ENCODE assay signal across 8 cellular contexts in the genomic region with DNA sequence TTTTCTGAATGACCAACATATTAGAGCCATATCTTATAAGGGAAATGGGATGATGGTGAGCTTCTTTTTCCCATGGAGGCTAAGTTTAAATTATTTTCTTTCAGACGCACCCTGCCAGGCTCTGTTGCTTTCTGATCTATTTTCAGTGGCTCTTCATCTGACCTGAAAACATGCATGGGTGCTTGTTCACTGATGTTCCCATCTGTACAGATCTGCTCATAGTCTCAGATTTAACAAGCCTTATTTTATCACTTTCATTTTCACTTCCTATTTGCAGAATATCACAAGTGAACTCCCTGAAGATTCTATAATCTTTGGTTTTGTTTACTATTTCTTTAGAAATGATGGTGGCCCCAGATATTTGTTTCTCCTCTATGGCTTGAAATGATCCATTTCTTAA. TPM values are rescaled to one million over a fixed set of nuclear protein-coding genes. Genes with fewer than 3 reads are reported as not detected.
DNase-seq lines count a peak whose midpoint lies in the region; ATAC-seq and TF ChIP-seq lines count a peak whose summit lies in the region.

No MANE protein-coding gene starts in this region.

- H3K27me3 ChIP-seq in ascending aorta (no peaks in the 10 kb centered on the region), H9 (ENCODE audit: insufficient read depth, low read length) (no peaks in the 10 kb centered on the region)

- H3K36me3 ChIP-seq in ascending aorta, result no peaks in the 10 kb centered on the region

- H3K9me3 Mint-ChIP-seq in H9, result no peaks in the 10 kb centered on the region

- DNase-seq in left lobe of liver (ENCODE audit: low spot score), result no peak
- DNase-seq in ascending aorta (ENCODE audit: low spot score in 2 of 2), result no peak
- DNase-seq in effector CD4-positive, alpha-beta T cell, result no peak
- no peak for DNase-seq in putamen (ENCODE audit: low spot score)
- DNase-seq in H9, result no peak

- H3K79me2 ChIP-seq in H9 (ENCODE audit: insufficient read depth, low read length), result no peaks in the 10 kb centered on the region

- H3K4me1 Mint-ChIP-seq in H9, result no peaks in the 10 kb centered on the region

- H3K27ac ChIP-seq in ascending aorta (no peak overlapping the region), H9 (ENCODE audit: insufficient read length, low read depth, low read length) (no peak overlapping the region)

- intact Hi-C loops in ascending aorta (cut with DNase I), result no loop called here

- ATAC-seq in GM18861 (IDR thresholded peaks at IDR 0.05; ENCODE audit: unreplicated experiment) (peak; percentile 100), GM21717 (IDR thresholded peaks at IDR 0.05; ENCODE audit: unreplicated experiment) (peak; percentile 99), HG03575 (IDR thresholded peaks at IDR 0.05; ENCODE audit: extremely low read depth, insufficient number of reproducible peaks, low FRiP score, unreplicated experiment) (peak; percentile 100), left lobe of liver (peak; percentile 58)

- no peak overlapping the region for H3K4ac ChIP-seq in H9 (ENCODE audit: low read depth, low read length)

- no peaks in the 10 kb centered on the region for H4K20me1 ChIP-seq in H9 (ENCODE audit: control insufficient read depth, insufficient read depth, insufficient read length)

- H2BK20ac ChIP-seq in H9 (ENCODE audit: low read depth, low read length, poor library complexity, severe bottlenecking), result no peak overlapping the region

- H3K9ac ChIP-seq in H9 (ENCODE audit: extremely low read depth, insufficient read length, low read length), result no peak overlapping the region

- TF ChIP-seq CTCF in ascending aorta (IDR thresholded peaks at IDR 0.05) (no peak), H9 (conservative IDR thresholded peaks at IDR 0.05) (no peak)

- no peak overlapping the region for H3T11ph ChIP-seq in H9 (ENCODE audit: low read length)

- H2BK5ac ChIP-seq in H9 (ENCODE audit: insufficient read length, low read length), result no peak overlapping the region

- no peak overlapping the region for H3K4me3 ChIP-seq in ascending aorta

- H3K36me3 Mint-ChIP-seq in H9 (ENCODE audit: insufficient read depth in 1 of 3, low read depth in 3 of 3), result no peaks in the 10 kb centered on the region

- WGBS in H9 (ENCODE audit: extremely low coverage, insufficient read length, low lambda C conversion rate), result no CpG with 5 or more reads among the region's 1 CpG

- H3K4me3 Mint-ChIP-seq in H9, result no peak overlapping the region

- H2BK120ac ChIP-seq in H9 (ENCODE audit: low read depth, low read length, poor library complexity, severe bottlenecking), result no peak overlapping the region

- no peak overlapping the region for H3K18ac ChIP-seq in H9 (ENCODE audit: insufficient read length, low read depth, low read length)

- H3K14ac ChIP-seq in H9 (ENCODE audit: insufficient read depth, low read length), result no peak overlapping the region

- H3K27ac Mint-ChIP-seq in H9, result no peak overlapping the region

- no peaks in the 10 kb centered on the region for H3K23me2 ChIP-seq in H9 (ENCODE audit: insufficient read length, low read depth, low read length, poor library complexity, severe bottlenecking)

- no peaks in the 10 kb centered on the region for H3K9me3 ChIP-seq in ascending aorta
- H3K9me3 ChIP-seq in H9 (ENCODE audit: control insufficient read depth, low read depth, low read length), result no peaks in the 10 kb centered on the region

- no peak overlapping the region for H2BK12ac ChIP-seq in H9 (ENCODE audit: insufficient read length, low read depth, low read length)

- H3K4me2 ChIP-seq in H9 (ENCODE audit: insufficient read depth, insufficient read length, low read length), result no peak overlapping the region

- no peak overlapping the region for H4K8ac ChIP-seq in H9 (replicated peaks; ENCODE audit: insufficient read length, low read depth, low read length)

- H3K27me3 Mint-ChIP-seq in H9 (ENCODE audit: low read depth), result no peaks in the 10 kb centered on the region

- no peak overlapping the region for H2BK15ac ChIP-seq in H9 (ENCODE audit: low read depth, low read length)

- H3K79me1 ChIP-seq in H9 (ENCODE audit: insufficient read depth, low read depth, low read length, poor library complexity, severe bottlenecking), result no peaks in the 10 kb centered on the region

- no peak overlapping the region for H4K91ac ChIP-seq in H9 (ENCODE audit: insufficient read length, low read depth, low read length)

- H3K23ac ChIP-seq in H9 (ENCODE audit: insufficient read length, low read depth, low read length), result no peak overlapping the region

- no peak overlapping the region for H2AFZ ChIP-seq in H9 (ENCODE audit: low read length)

- no peak overlapping the region for H2AK5ac ChIP-seq in H9 (ENCODE audit: insufficient read length, low read length)

- H3K56ac ChIP-seq in H9 (ENCODE audit: insufficient read length, low read depth, low read length), result no peak overlapping the region

- H4K5ac ChIP-seq in H9 (ENCODE audit: insufficient read length, low read depth, low read length), result no peak overlapping the region

- H3K4me1 ChIP-seq in ascending aorta, result no peaks in the 10 kb centered on the region
- H3K4me1 ChIP-seq in H9 (ENCODE audit: insufficient read depth, low read length), result no peaks in the 10 kb centered on the region

RNA-seq across cellular contexts. Expression of a gene that starts 31.1 kb away (rescaled TPM):
- 157 TPM for total RNA-seq in left lobe of liver
- total RNA-seq in ascending aorta, result 33.6 TPM
- total RNA-seq in H9 (2021), result 38.1 and 38.5 TPM in 2 replicates
